ENCODE assay signal across 22 cellular contexts in genomic region chr5:139408191-139408590, GRCh38. TPM values are rescaled to one million over a fixed set of nuclear protein-coding genes. Genes with fewer than 3 reads are reported as not detected.
"Had no signal": no experiment of that assay in that cellular context is flagged by ENCODE, and none has a peak within 500 bp of the region (broad histone marks: within the 10 kb centered on the region; RNA-seq: fewer than 3 reads in every experiment).

No MANE protein-coding gene starts in this region.

- ATAC-seq: activated CD4-positive, CD25-positive, alpha-beta regulatory T cell treated with anti-CD3 and anti-CD28 coated beads, Interleukin-2, amount 50 U/mL, for 24 hours; activated naive CD8-positive, alpha-beta T cell treated with anti-CD3 and anti-CD28 coated beads, Interleukin-2, amount 50 U/mL, for 24 hours; gastrocnemius medialis; left lobe of liver; T-cell had no signal

- H3K36me3 Mint-ChIP-seq: T-cell had no signal

- H3K27me3 ChIP-seq: brain microvascular endothelial cell, gastrocnemius medialis, sigmoid colon, tibial artery, vagina had no signal

- H3K4me3 ChIP-seq: gastrocnemius medialis, lung, sigmoid colon, tibial artery, vagina had no signal

- H3K27ac Mint-ChIP-seq: activated naive CD8-positive, alpha-beta T cell treated with anti-CD3 and anti-CD28 coated beads, Interleukin-2, amount 50 U/mL, for 24 hours; mesothelial cell of epicardium had no signal

- H3K4me3 Mint-ChIP-seq: activated naive CD8-positive, alpha-beta T cell treated with anti-CD3 and anti-CD28 coated beads, Interleukin-2, amount 50 U/mL, for 24 hours; central memory CD8-positive, alpha-beta T cell; mesothelial cell of epicardium; T-cell had no signal

- H3K9me3 Mint-ChIP-seq: activated naive CD8-positive, alpha-beta T cell treated with anti-CD3 and anti-CD28 coated beads, Interleukin-2, amount 50 U/mL, for 24 hours; central memory CD8-positive, alpha-beta T cell; mesothelial cell of epicardium; T-cell had no signal

- H3K36me3 ChIP-seq: brain microvascular endothelial cell, gastrocnemius medialis, sigmoid colon, vagina had no signal

- H3K27me3 Mint-ChIP-seq: activated naive CD8-positive, alpha-beta T cell treated with anti-CD3 and anti-CD28 coated beads, Interleukin-2, amount 50 U/mL, for 24 hours; central memory CD8-positive, alpha-beta T cell; T-cell had no signal

- H3K27ac ChIP-seq: brain microvascular endothelial cell, gastrocnemius medialis, sigmoid colon, tibial artery, vagina had no signal

- DNase-seq: activated gamma-delta T cell; activated naive CD8-positive, alpha-beta T cell treated with anti-CD3 and anti-CD28 coated beads, Interleukin-2, amount 50 U/mL, for 24 hours; anterior cingulate cortex; brain microvascular endothelial cell; cortex of kidney; effector CD4-positive, alpha-beta T cell; gastrocnemius medialis; kidney; occipital lobe; stimulated activated CD4-positive, alpha-beta T cell treated with anti-CD3 and anti-CD28 coated beads, Interleukin-4, amount 100 ng/mL, for 4 hours; stimulated activated naive CD4-positive, alpha-beta T cell treated with Interleukin-2 at 50 U/mL for 16 hours; T-cell; tibial artery had no signal

- H3K9me3 ChIP-seq: gastrocnemius medialis, sigmoid colon, tibial artery, vagina had no signal

RNA-seq across cellular contexts. Expression of gene MZB1, which starts 18.5 kb away (rescaled TPM):
- total RNA-seq: occipital lobe, renal cortical epithelial cell, vagina had no signal

RNA-seq across cellular contexts. Expression of gene SLC23A1, which starts 25.1 kb away (rescaled TPM):
- total RNA-seq: gastrocnemius medialis, mesothelial cell of epicardium, occipital lobe, sigmoid colon, subcutaneous adipose tissue, vagina had no signal
